ENCODE assay signal across 8 cellular contexts in the genomic region with DNA sequence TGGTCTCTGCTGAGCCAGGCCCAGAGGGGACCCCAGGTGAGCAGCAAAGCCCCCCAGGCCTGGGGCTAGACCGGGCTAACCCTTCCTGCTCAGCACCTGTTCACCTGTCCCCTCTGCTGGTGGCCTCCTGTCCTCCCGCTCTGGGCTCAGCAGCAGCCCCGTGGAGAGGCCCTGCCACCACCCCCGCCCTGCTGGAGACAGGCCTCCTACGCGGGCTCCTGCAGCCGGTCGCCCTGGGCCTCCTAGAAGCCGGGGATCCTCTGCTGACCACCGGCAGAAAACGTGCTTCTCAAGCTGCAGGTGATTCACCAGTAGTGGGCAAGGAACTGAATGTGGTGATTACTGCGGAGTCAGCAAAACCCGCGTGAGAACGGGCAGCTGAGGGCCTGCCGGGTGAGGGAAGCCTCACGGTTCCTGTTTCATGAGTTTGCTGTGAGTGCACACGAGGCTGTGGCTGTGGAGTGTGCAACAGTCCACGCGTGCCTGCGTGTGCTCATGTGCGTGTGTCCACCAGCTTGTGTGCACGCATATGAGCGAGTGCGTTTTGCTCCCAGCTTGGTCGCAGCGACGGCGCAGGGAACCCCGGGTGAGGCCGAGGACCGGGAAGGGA. TPM values are rescaled to one million over a fixed set of nuclear protein-coding genes. Genes with fewer than 3 reads are reported as not detected.
DNase-seq lines count a peak whose midpoint lies in the region; ATAC-seq, FAIRE-seq and TF ChIP-seq lines count a peak whose summit lies in the region.

No MANE protein-coding gene starts in this region.

- H3K18ac ChIP-seq in H1 (ENCODE audit: extremely low read depth, low read length) = peak overlapping the region; percentile 96; the same call in 1 of the 2 replicates

- H3K23ac ChIP-seq in H1 (ENCODE audit: insufficient read length) = no peak overlapping the region

- H3K4me1 ChIP-seq in SK-N-SH (ENCODE audit: control insufficient read depth in 1 of 2, insufficient read depth in 2 of 2, low read depth in 1 of 2, low read length in 1 of 2) (peaks cover 18 to 45% of the 10 kb centered on the region in 2 experiments; a peak in 3 of 4 replicates), H1 (replicated peaks in 1 of 4; ENCODE audit: control insufficient read depth in 3 of 4, insufficient read depth in 4 of 4, low read length in 3 of 4) (peaks cover 0 to 25% (median 17%) of the 10 kb centered on the region in 4 experiments; a peak in 6 of 7 replicates), mucosa of rectum (ENCODE audit: control insufficient read depth in 2 of 2, insufficient read depth in 2 of 2, low read length in 2 of 2) (peaks cover 61 to 68% of the 10 kb centered on the region in 2 donors)

- H2BK5ac ChIP-seq in H1 (ENCODE audit: low read depth, low read length) = 0 out of 2 replicates have a peak overlapping the region, but pooled peaks have one; percentile 60

- TF ChIP-seq EP300 in SK-N-SH (IDR thresholded peaks at IDR 0.05; ENCODE audit: borderline replicate concordance in 1 of 2, low read depth in 1 of 2, low read length in 1 of 2) (no peak), H1 (IDR thresholded peaks at IDR 0.05; ENCODE audit: borderline replicate concordance in 1 of 2, low read depth in 2 of 2, low read length in 2 of 2) (no peak)

- peak; percentile 46 to 49 for ATAC-seq in activated CD4-positive, CD25-positive, alpha-beta regulatory T cell treated with anti-CD3 and anti-CD28 coated beads, Interleukin-2, amount 50 U/mL, for 24 hours
- ATAC-seq in GM18867 (IDR thresholded peaks at IDR 0.05; ENCODE audit: unreplicated experiment) = no peak
- ATAC-seq in HG03135 (IDR thresholded peaks at IDR 0.05; ENCODE audit: unreplicated experiment) = no peak

- H3K9me2 ChIP-seq in SK-N-SH = no peaks in the 10 kb centered on the region

- TF ChIP-seq CTCF in SK-N-SH (IDR thresholded peaks at IDR 0.05) (no peak), H1 (IDR thresholded peaks at IDR 0.05; ENCODE audit: control extremely low read depth in 1 of 3, insufficient read depth in 1 of 3, low read depth in 1 of 3, low read length in 3 of 3) (no peak)

- H3K9ac ChIP-seq in SK-N-SH (no peak overlapping the region), H1 (replicated peaks in 1 of 4; ENCODE audit: extremely low read depth in 1 of 4, low read depth in 3 of 4, low read length in 3 of 4) (no peak overlapping the region; a peak in 1 of 7 replicates), mucosa of rectum (ENCODE audit: low read depth in 1 of 2, low read length in 2 of 2) (peak overlapping the region; percentile 74 to 76)

- H3K4me3 ChIP-seq in SK-N-SH (ENCODE audit: low read depth in 2 of 2, low read length in 1 of 2) (peak overlapping the region; percentile 13 to 31; a peak in 2 of 4 replicates), H1 (ENCODE audit: extremely low read depth in 1 of 4, insufficient read depth in 2 of 4, low read depth in 3 of 4, low read length in 4 of 4) (peak overlapping the region; percentile 7 to 58 (median 32); a peak in 6 of 8 replicates), mucosa of rectum (ENCODE audit: low read length in 2 of 2) (peak overlapping the region; percentile 73 to 77)

- CTCF ChIA-PET in SK-N-SH (lab: Yijun Ruan, JAX) (interaction anchor here (0.9 to 9.9 kb wide), 13 partner anchors 8 to 127 kb away, joined by 3 to 78 read pairs (median 4); partner anchors contain the start of gene CCDC57), H1 (lab: Charles Lee; ENCODE audit: partially characterized antibody) (interaction anchor here (0.8 to 2.6 kb wide), 8 partner anchors 11 to 98 kb away, joined by 3 to 11 read pairs (median 4); partner anchors contain the start of gene CD7)

- peak overlapping the region; percentile 93 for H4K91ac ChIP-seq in H1 (replicated peaks; ENCODE audit: insufficient read length, low read length)

- H2BK15ac ChIP-seq in H1 (ENCODE audit: low read length) = peak overlapping the region; percentile 100; the same call in 1 of the 2 replicates

- WGBS in SK-N-SH (ENCODE audit: low lambda C conversion rate) = 37% methylated on average over 29 of the region's 32 CpGs
- WGBS in H1 (ENCODE audit: extremely low coverage in 1 of 2, insufficient coverage in 1 of 2, insufficient read length in 1 of 2, insufficient replicate concordance in 2 of 2, low coverage in 1 of 2, low lambda C conversion rate in 2 of 2, missing lambda C conversion rate in 1 of 2), 2 experiments = 38% methylated on average over 32 of the region's 32 CpGs; no CpG with 5 or more reads in 1 of the 2 experiments

- peak overlapping the region; percentile 95; the same call in 1 of the 2 replicates for H2BK12ac ChIP-seq in H1 (ENCODE audit: low read depth, low read length)

- no peak for FAIRE-seq in H1 (lab: Jason Lieb, UNC)

- TF ChIP-seq POLR2A in H1 (IDR thresholded peaks at IDR 0.05; ENCODE audit: control extremely low read depth in 1 of 2, low read depth in 2 of 2, low read length in 2 of 2) = no peak

- H3K36me3 ChIP-seq in SK-N-SH (replicated peaks in 1 of 2; ENCODE audit: control insufficient read depth in 1 of 2, insufficient read depth in 2 of 2, low read length in 1 of 2) (no peaks in the 10 kb centered on the region), H1 (ENCODE audit: control insufficient read depth in 2 of 4, insufficient read depth in 4 of 4, low read length in 3 of 4) (no peaks in the 10 kb centered on the region), mucosa of rectum (ENCODE audit: control insufficient read depth in 2 of 2, insufficient read depth in 2 of 2, low read length in 2 of 2) (no peaks in the 10 kb centered on the region)

- DNase-seq in activated CD4-positive, CD25-positive, alpha-beta regulatory T cell treated with anti-CD3 and anti-CD28 coated beads, Interleukin-2, amount 50 U/mL, for 72 hours = no peak
- DNase-seq in SK-N-SH = peak; percentile 78
- DNase-seq in H1 (ENCODE audit: low read depth in 1 of 2, low spot score in 2 of 2) = no peak
- DNase-seq in effector CD4-positive, alpha-beta T cell = no peak

- peaks cover 8% of the 10 kb centered on the region for H3K23me2 ChIP-seq in H1 (ENCODE audit: low read depth, low read length)

- H2AK5ac ChIP-seq in H1 (ENCODE audit: low read depth, low read length) = no peak overlapping the region

- no peaks in the 10 kb centered on the region for H3K79me1 ChIP-seq in H1 (ENCODE audit: low read depth, low read length)

- H3F3A ChIP-seq in SK-N-SH (replicated peaks; ENCODE audit: insufficient read depth) = peaks cover 5% of the 10 kb centered on the region

- no peak overlapping the region for H4K5ac ChIP-seq in H1 (ENCODE audit: insufficient read length, low read depth, low read length)

- H2AFZ ChIP-seq in SK-N-SH (ENCODE audit: low read depth) (peak overlapping the region; percentile 66; the same call in 1 of the 2 replicates), H1 (ENCODE audit: low read length) (no peak overlapping the region)

- H4K20me1 ChIP-seq in SK-N-SH (ENCODE audit: insufficient read depth) (no peaks in the 10 kb centered on the region), H1 (replicated peaks in 1 of 2; ENCODE audit: control insufficient read depth in 1 of 2, insufficient read depth in 2 of 2, low read length in 2 of 2) (no peaks in the 10 kb centered on the region)

- no peak overlapping the region for H3K56ac ChIP-seq in H1 (replicated peaks; ENCODE audit: insufficient read length, low read depth, low read length)

- no peak overlapping the region for H3K14ac ChIP-seq in H1 (ENCODE audit: insufficient read length)

- H3K79me2 ChIP-seq in SK-N-SH (ENCODE audit: insufficient read depth) (no peaks in the 10 kb centered on the region), H1 (ENCODE audit: control insufficient read depth in 1 of 2, insufficient read depth in 2 of 2, low read length in 2 of 2) (no peaks in the 10 kb centered on the region)

- H2BK20ac ChIP-seq in H1 (ENCODE audit: low read length) = 0 out of 2 replicates have a peak overlapping the region, but pooled peaks have one; percentile 61

- POLR2A ChIA-PET in SK-N-SH (lab: Yijun Ruan, JAX) (no interaction called here), H1 (lab: Charles Lee; ENCODE audit: partially characterized antibody) (interaction anchor here (0.7 to 1.5 kb wide), 6 partner anchors 11 to 59 kb away, joined by 3 to 5 read pairs (median 3); no protein-coding TSS in a partner anchor)

- H3K27me3 ChIP-seq in SK-N-SH (ENCODE audit: insufficient read depth) (no peaks in the 10 kb centered on the region; the same call in none of the 2 replicates), H1 (replicated peaks in 1 of 4; ENCODE audit: control insufficient read depth in 3 of 4, extremely low read depth in 1 of 4, insufficient read depth in 3 of 4, low read length in 3 of 4) (peaks cover 28 to 56% (median 53%) of the 10 kb centered on the region in 4 experiments), mucosa of rectum (ENCODE audit: control insufficient read depth in 2 of 2, insufficient read depth in 2 of 2, low read length in 2 of 2) (peaks cover 4 to 5% of the 10 kb centered on the region in 2 donors)

- no peak overlapping the region for H2BK120ac ChIP-seq in H1 (replicated peaks; ENCODE audit: low read depth, low read length)

- H3K27ac ChIP-seq in SK-N-SH (ENCODE audit: low read depth in 2 of 2, low read length in 1 of 2) (no peak overlapping the region), H1 (ENCODE audit: low read depth, low read length) (no peak overlapping the region), mucosa of rectum (ENCODE audit: low read depth in 2 of 2, low read length in 2 of 2) (peak overlapping the region; percentile 79 to 82)

- H3K4ac ChIP-seq in H1 (replicated peaks; ENCODE audit: insufficient read length, low read depth, low read length) = peak overlapping the region; percentile 81

- no peaks in the 10 kb centered on the region for H3K9me3 ChIP-seq in SK-N-SH
- no peaks in the 10 kb centered on the region for H3K9me3 ChIP-seq in H1 (ENCODE audit: insufficient read depth in 2 of 2, low read depth in 1 of 2, low read length in 1 of 2)
- H3K9me3 ChIP-seq in mucosa of rectum (ENCODE audit: control insufficient read depth in 2 of 2, low read length in 2 of 2) = no peaks in the 10 kb centered on the region

- TF ChIP-seq RAD21 in SK-N-SH (IDR thresholded peaks at IDR 0.05; ENCODE audit: low read length) = no peak
- TF ChIP-seq RAD21 in H1 (IDR thresholded peaks at IDR 0.05 in 1 of 2, conservative IDR thresholded peaks at IDR 0.05 in 1 of 2; ENCODE audit: low read depth in 2 of 2, low read length in 2 of 2) = no peak

- H3K4me2 ChIP-seq in SK-N-SH = peak overlapping the region; percentile 66
- H3K4me2 ChIP-seq in H1 (ENCODE audit: insufficient read depth in 1 of 2, low read depth in 2 of 2, low read length in 2 of 2) = peak overlapping the region; percentile 69 to 76

- peak overlapping the region; percentile 45; the same call in 1 of the 2 replicates for H4K8ac ChIP-seq in H1 (ENCODE audit: extremely low read depth, insufficient read depth, low read length)

RNA-seq across cellular contexts. Expression of gene SECTM1, which starts 0.8 kb away (rescaled TPM):
- polyA plus RNA-seq in SK-N-SH (2012; rRNA removed) (2.1 and 3.8 TPM in 2 replicates), H1 (2011; rRNA removed) (0.46 and 0.65 TPM in 2 replicates)
- polyA plus RNA-seq in SK-N-SH (2012; cell fraction: cytosol; rRNA removed) = 0.82 and 1.6 TPM in 2 replicates
- 1.3 and 1.4 TPM in 2 replicates for polyA plus RNA-seq in SK-N-SH (2012; cell fraction: nucleus; rRNA removed)
- total RNA-seq in H1 (2021; fragmentation: NEBNext Ultra II Directional; extraction: Animal tissue kit (Norgen Biotek cat#: 25700)) = 0.20 and 0.57 TPM in 2 replicates
- 0.69 TPM for polyA plus RNA-seq in H1 (2011; cell fraction: cytosol; rRNA removed)
- 0.36 TPM for polyA plus RNA-seq in H1 (2011; cell fraction: nucleus; rRNA removed)
- 0.42 to 0.99 TPM (median 0.48 TPM) in 3 of 4 replicates, not detected in the other for polyA plus RNA-seq in H1 (2012, experiment 1 of 2)
- polyA plus RNA-seq in H1 (2012, experiment 2 of 2) = 0.29 TPM
- 0.14 TPM for polyA plus RNA-seq in H1 (2013, experiment 1 of 2)
- polyA plus RNA-seq in H1 (2013, experiment 2 of 2) = 0.20 TPM
- 0.35 and 0.68 TPM in 2 replicates for polyA minus RNA-seq in H1 (2011; rRNA and poly(A)+ RNA removed)
- not detected for polyA minus RNA-seq in H1 (2011; cell fraction: cytosol; rRNA and poly(A)+ RNA removed)
- polyA minus RNA-seq in H1 (2011; cell fraction: nucleus; rRNA and poly(A)+ RNA removed) = not detected

RNA-seq across cellular contexts. Expression of gene CD7, which starts 15.4 kb away (rescaled TPM):
- polyA plus RNA-seq in SK-N-SH (2012; rRNA removed) (0.07 TPM in 1 of 2 replicates, not detected in the other), H1 (2011; rRNA removed) (0.83 and 1.8 TPM in 2 replicates)
- 0.16 TPM in 1 of 2 replicates, not detected in the other for polyA plus RNA-seq in SK-N-SH (2012; cell fraction: cytosol; rRNA removed)
- polyA plus RNA-seq in SK-N-SH (2012; cell fraction: nucleus; rRNA removed) = not detected in 2 replicates
- 0.86 and 1.3 TPM in 2 replicates for total RNA-seq in H1 (2021; fragmentation: NEBNext Ultra II Directional; extraction: Animal tissue kit (Norgen Biotek cat#: 25700))
- polyA plus RNA-seq in H1 (2011; cell fraction: cytosol; rRNA removed) = 0.90 TPM
- 1.3 TPM for polyA plus RNA-seq in H1 (2011; cell fraction: nucleus; rRNA removed)
- polyA plus RNA-seq in H1 (2012, experiment 1 of 2) = 0.37 to 2.0 TPM (median 1.2 TPM) in 4 replicates
- polyA plus RNA-seq in H1 (2012, experiment 2 of 2) = 0.37 TPM
- polyA plus RNA-seq in H1 (2013, experiment 1 of 2) = 1.7 TPM
- 1.9 TPM for polyA plus RNA-seq in H1 (2013, experiment 2 of 2)
- 0.12 TPM in 1 of 2 replicates, not detected in the other for polyA minus RNA-seq in H1 (2011; rRNA and poly(A)+ RNA removed)
- not detected for polyA minus RNA-seq in H1 (2011; cell fraction: cytosol; rRNA and poly(A)+ RNA removed)
- polyA minus RNA-seq in H1 (2011; cell fraction: nucleus; rRNA and poly(A)+ RNA removed) = 0.50 TPM

RNA-seq across cellular contexts. Expression of gene TEX19, which starts 26.3 kb away (rescaled TPM):
- polyA plus RNA-seq in SK-N-SH (2012; rRNA removed) = 0.10 and 0.11 TPM in 2 replicates
- polyA plus RNA-seq in SK-N-SH (2012; cell fraction: cytosol; rRNA removed) = 0.08 and 0.12 TPM in 2 replicates
- 0.08 and 0.11 TPM in 2 replicates for polyA plus RNA-seq in SK-N-SH (2012; cell fraction: nucleus; rRNA removed)
- 0.38 and 0.54 TPM in 2 replicates for total RNA-seq in H1 (2021; fragmentation: NEBNext Ultra II Directional; extraction: Animal tissue kit (Norgen Biotek cat#: 25700))
- 0.46 and 0.80 TPM in 2 replicates for polyA plus RNA-seq in H1 (2011; rRNA removed)
- polyA plus RNA-seq in H1 (2011; cell fraction: cytosol; rRNA removed) = 0.85 TPM
- polyA plus RNA-seq in H1 (2011; cell fraction: nucleus; rRNA removed) = 0.83 TPM
- polyA plus RNA-seq in H1 (2012, experiment 1 of 2) = 0.40 to 1.3 TPM (median 0.64 TPM) in 4 replicates
- 0.38 TPM for polyA plus RNA-seq in H1 (2012, experiment 2 of 2)
- polyA plus RNA-seq in H1 (2013, experiment 1 of 2) = 0.28 TPM
- polyA plus RNA-seq in H1 (2013, experiment 2 of 2) = 0.35 TPM
- polyA minus RNA-seq in H1 (2011; rRNA and poly(A)+ RNA removed) = 1.6 TPM in 2 replicates
- polyA minus RNA-seq in H1 (2011; cell fraction: cytosol; rRNA and poly(A)+ RNA removed) = 0.95 TPM
- 0.60 TPM for polyA minus RNA-seq in H1 (2011; cell fraction: nucleus; rRNA and poly(A)+ RNA removed)

RNA-seq across cellular contexts. Expression of gene UTS2R, which starts 38.8 kb away (rescaled TPM):
- polyA plus RNA-seq in SK-N-SH (2012; rRNA removed) (not detected in 2 replicates), H1 (2011; rRNA removed) (0.27 and 0.49 TPM in 2 replicates)
- polyA plus RNA-seq in SK-N-SH (2012; cell fraction: cytosol; rRNA removed) = not detected in 2 replicates
- not detected in 2 replicates for polyA plus RNA-seq in SK-N-SH (2012; cell fraction: nucleus; rRNA removed)
- total RNA-seq in H1 (2021; fragmentation: NEBNext Ultra II Directional; extraction: Animal tissue kit (Norgen Biotek cat#: 25700)) = 0.63 TPM in 1 of 2 replicates, not detected in the other
- 0.16 TPM for polyA plus RNA-seq in H1 (2011; cell fraction: cytosol; rRNA removed)
- 0.73 TPM for polyA plus RNA-seq in H1 (2011; cell fraction: nucleus; rRNA removed)
- polyA plus RNA-seq in H1 (2012, experiment 1 of 2) = 0.17 to 0.27 TPM (median 0.20 TPM) in 3 of 4 replicates, not detected in the other
- not detected for polyA plus RNA-seq in H1 (2012, experiment 2 of 2)
- polyA plus RNA-seq in H1 (2013, experiment 1 of 2) = 0.47 TPM
- 0.33 TPM for polyA plus RNA-seq in H1 (2013, experiment 2 of 2)
- not detected in 2 replicates for polyA minus RNA-seq in H1 (2011; rRNA and poly(A)+ RNA removed)
- polyA minus RNA-seq in H1 (2011; cell fraction: cytosol; rRNA and poly(A)+ RNA removed) = not detected
- not detected for polyA minus RNA-seq in H1 (2011; cell fraction: nucleus; rRNA and poly(A)+ RNA removed)

RNA-seq across cellular contexts. Expression of gene CSNK1D, which starts 59.3 kb away (rescaled TPM):
- polyA plus RNA-seq in SK-N-SH (2012; rRNA removed) (133 and 216 TPM in 2 replicates), H1 (2011; rRNA removed) (73.5 and 114 TPM in 2 replicates)
- polyA plus RNA-seq in SK-N-SH (2012; cell fraction: cytosol; rRNA removed) = 121 and 170 TPM in 2 replicates
- polyA plus RNA-seq in SK-N-SH (2012; cell fraction: nucleus; rRNA removed) = 670 and 707 TPM in 2 replicates
- total RNA-seq in H1 (2021; fragmentation: NEBNext Ultra II Directional; extraction: Animal tissue kit (Norgen Biotek cat#: 25700)) = 103 and 107 TPM in 2 replicates
- 90.3 TPM for polyA plus RNA-seq in H1 (2011; cell fraction: cytosol; rRNA removed)
- 219 TPM for polyA plus RNA-seq in H1 (2011; cell fraction: nucleus; rRNA removed)
- 88.4 to 98.7 TPM (median 95.5 TPM) in 4 replicates for polyA plus RNA-seq in H1 (2012, experiment 1 of 2)
- 70.5 TPM for polyA plus RNA-seq in H1 (2012, experiment 2 of 2)
- 70.2 TPM for polyA plus RNA-seq in H1 (2013, experiment 1 of 2)
- 70.1 TPM for polyA plus RNA-seq in H1 (2013, experiment 2 of 2)
- polyA minus RNA-seq in H1 (2011; rRNA and poly(A)+ RNA removed) = 71.2 and 71.6 TPM in 2 replicates
- polyA minus RNA-seq in H1 (2011; cell fraction: cytosol; rRNA and poly(A)+ RNA removed) = 31.2 TPM
- polyA minus RNA-seq in H1 (2011; cell fraction: nucleus; rRNA and poly(A)+ RNA removed) = 60.9 TPM

Comparison
In these comparisons a context has a peak if more than half of its experiments do, and no peak if none do; other contexts are left out.
1. ATAC-seq: peak in activated CD4-positive, CD25-positive, alpha-beta regulatory T cell treated with anti-CD3 and anti-CD28 coated beads, Interleukin-2, amount 50 U/mL, for 24 hours (2 of 2); none in GM18867 (single experiment) and HG03135 (single experiment).
2. H3K27ac ChIP-seq: peak in mucosa of rectum (2 of 2); none in SK-N-SH (0 of 2) and H1 (single experiment).
3. H3K4me3 ChIP-seq: peak in every context shown above with its lines; median percentile 75 in mucosa of rectum; 32 in H1; 22 in SK-N-SH.
4. H3K9ac ChIP-seq: peak in mucosa of rectum (2 of 2); none in SK-N-SH (single experiment) and H1 (0 of 4).